ENCODE assay signal across 1 cellular context in the genomic region with DNA sequence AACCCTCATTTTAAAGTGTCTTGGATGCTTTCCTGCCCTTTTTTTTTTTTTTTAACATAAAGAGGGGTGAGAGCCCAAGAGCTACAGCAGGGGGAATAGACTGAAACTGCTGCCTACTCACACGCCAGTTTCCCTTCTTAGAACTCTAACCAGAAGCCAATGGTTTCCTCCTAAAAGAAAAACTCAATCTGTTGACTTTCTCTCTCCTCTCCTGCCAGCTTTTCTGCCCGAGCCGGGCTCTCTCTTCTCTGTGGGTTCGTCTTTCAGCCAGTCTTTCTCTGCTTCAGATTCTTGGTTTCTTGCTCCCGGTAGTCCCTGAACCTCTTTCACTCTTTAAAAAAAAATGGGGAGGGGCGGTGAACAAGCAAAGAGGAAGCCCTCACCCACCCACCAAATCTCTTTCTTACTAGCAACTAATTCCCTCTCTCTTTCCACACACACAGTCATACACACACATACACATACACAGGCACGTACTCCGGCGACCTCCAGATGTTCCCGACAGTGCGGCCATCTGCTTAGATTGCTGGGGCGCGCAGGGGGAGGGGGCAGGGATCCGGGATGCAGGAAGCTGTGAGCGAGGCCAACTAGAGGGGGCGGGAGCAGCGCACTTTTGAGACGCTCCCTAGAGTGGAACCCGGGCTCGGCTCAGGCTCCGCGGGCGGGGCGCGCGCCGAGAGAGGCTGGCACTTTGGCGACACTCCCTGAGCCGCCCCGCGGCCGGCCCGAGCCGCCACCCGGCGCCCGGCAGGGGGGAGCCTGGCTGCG.
TF ChIP-seq lines count a peak whose summit lies in the region.

No MANE protein-coding gene starts in this region.

TF ChIP-seq in WTC11, 78 proteins besides CTCF, POLR2A, EP300 and RAD21 (continued from another document and continues in another):
- TF ChIP-seq ZNF671 (CRISPR knock-in tag; IDR thresholded peaks at IDR 0.05) (no peak), ELF4 (CRISPR knock-in tag; IDR thresholded peaks at IDR 0.05; ENCODE audit: low read depth) (no peak), ZNF121 (CRISPR knock-in tag; IDR thresholded peaks at IDR 0.05) (no peak), HMGA2 (CRISPR knock-in tag; IDR thresholded peaks at IDR 0.05) (no peak), EMX1 (CRISPR knock-in tag; IDR thresholded peaks at IDR 0.05) (no peak), SMAD4 (CRISPR knock-in tag; IDR thresholded peaks at IDR 0.05) (no peak), ZNF423 (CRISPR knock-in tag; IDR thresholded peaks at IDR 0.05) (no peak), TCF7 (CRISPR knock-in tag; IDR thresholded peaks at IDR 0.05; ENCODE audit: low read depth) (no peak), IRF2 (CRISPR knock-in tag; IDR thresholded peaks at IDR 0.05; ENCODE audit: borderline replicate concordance, low read depth) (no peak), FOXJ3 (CRISPR knock-in tag; IDR thresholded peaks at IDR 0.05; ENCODE audit: borderline replicate concordance) (no peak), SP1 (CRISPR knock-in tag; conservative IDR thresholded peaks at IDR 0.05) (peak; percentile 74; the same call in 1 of the 2 replicates), MXD4 (CRISPR knock-in tag; IDR thresholded peaks at IDR 0.05; ENCODE audit: borderline replicate concordance) (no peak), RELA (CRISPR knock-in tag; IDR thresholded peaks at IDR 0.05; ENCODE audit: borderline replicate concordance) (no peak), ATF1 (CRISPR knock-in tag; IDR thresholded peaks at IDR 0.05) (no peak), ZNF138 (CRISPR knock-in tag; conservative IDR thresholded peaks at IDR 0.05) (no peak), GABPB1 (CRISPR knock-in tag; IDR thresholded peaks at IDR 0.05) (no peak)
- TF ChIP-seq, protein P1, sequence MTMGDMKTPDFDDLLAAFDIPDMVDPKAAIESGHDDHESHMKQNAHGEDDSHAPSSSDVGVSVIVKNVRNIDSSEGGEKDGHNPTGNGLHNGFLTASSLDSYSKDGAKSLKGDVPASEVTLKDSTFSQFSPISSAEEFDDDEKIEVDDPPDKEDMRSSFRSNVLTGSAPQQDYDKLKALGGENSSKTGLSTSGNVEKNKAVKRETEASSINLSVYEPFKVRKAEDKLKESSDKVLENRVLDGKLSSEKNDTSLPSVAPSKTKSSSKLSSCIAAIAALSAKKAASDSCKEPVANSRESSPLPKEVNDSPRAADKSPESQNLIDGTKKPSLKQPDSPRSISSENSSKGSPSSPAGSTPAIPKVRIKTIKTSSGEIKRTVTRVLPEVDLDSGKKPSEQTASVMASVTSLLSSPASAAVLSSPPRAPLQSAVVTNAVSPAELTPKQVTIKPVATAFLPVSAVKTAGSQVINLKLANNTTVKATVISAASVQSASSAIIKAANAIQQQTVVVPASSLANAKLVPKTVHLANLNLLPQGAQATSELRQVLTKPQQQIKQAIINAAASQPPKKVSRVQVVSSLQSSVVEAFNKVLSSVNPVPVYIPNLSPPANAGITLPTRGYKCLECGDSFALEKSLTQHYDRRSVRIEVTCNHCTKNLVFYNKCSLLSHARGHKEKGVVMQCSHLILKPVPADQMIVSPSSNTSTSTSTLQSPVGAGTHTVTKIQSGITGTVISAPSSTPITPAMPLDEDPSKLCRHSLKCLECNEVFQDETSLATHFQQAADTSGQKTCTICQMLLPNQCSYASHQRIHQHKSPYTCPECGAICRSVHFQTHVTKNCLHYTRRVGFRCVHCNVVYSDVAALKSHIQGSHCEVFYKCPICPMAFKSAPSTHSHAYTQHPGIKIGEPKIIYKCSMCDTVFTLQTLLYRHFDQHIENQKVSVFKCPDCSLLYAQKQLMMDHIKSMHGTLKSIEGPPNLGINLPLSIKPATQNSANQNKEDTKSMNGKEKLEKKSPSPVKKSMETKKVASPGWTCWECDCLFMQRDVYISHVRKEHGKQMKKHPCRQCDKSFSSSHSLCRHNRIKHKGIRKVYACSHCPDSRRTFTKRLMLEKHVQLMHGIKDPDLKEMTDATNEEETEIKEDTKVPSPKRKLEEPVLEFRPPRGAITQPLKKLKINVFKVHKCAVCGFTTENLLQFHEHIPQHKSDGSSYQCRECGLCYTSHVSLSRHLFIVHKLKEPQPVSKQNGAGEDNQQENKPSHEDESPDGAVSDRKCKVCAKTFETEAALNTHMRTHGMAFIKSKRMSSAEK (CRISPR knock-in tag; IDR thresholded peaks at IDR 0.05; ENCODE audit: borderline replicate concordance), result no peak
- TF ChIP-seq, protein P2, sequence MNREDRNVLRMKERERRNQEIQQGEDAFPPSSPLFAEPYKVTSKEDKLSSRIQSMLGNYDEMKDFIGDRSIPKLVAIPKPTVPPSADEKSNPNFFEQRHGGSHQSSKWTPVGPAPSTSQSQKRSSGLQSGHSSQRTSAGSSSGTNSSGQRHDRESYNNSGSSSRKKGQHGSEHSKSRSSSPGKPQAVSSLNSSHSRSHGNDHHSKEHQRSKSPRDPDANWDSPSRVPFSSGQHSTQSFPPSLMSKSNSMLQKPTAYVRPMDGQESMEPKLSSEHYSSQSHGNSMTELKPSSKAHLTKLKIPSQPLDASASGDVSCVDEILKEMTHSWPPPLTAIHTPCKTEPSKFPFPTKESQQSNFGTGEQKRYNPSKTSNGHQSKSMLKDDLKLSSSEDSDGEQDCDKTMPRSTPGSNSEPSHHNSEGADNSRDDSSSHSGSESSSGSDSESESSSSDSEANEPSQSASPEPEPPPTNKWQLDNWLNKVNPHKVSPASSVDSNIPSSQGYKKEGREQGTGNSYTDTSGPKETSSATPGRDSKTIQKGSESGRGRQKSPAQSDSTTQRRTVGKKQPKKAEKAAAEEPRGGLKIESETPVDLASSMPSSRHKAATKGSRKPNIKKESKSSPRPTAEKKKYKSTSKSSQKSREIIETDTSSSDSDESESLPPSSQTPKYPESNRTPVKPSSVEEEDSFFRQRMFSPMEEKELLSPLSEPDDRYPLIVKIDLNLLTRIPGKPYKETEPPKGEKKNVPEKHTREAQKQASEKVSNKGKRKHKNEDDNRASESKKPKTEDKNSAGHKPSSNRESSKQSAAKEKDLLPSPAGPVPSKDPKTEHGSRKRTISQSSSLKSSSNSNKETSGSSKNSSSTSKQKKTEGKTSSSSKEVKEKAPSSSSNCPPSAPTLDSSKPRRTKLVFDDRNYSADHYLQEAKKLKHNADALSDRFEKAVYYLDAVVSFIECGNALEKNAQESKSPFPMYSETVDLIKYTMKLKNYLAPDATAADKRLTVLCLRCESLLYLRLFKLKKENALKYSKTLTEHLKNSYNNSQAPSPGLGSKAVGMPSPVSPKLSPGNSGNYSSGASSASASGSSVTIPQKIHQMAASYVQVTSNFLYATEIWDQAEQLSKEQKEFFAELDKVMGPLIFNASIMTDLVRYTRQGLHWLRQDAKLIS (CRISPR knock-in tag; IDR thresholded peaks at IDR 0.05; ENCODE audit: borderline replicate concordance), result no peak
- TF ChIP-seq, protein P3, sequence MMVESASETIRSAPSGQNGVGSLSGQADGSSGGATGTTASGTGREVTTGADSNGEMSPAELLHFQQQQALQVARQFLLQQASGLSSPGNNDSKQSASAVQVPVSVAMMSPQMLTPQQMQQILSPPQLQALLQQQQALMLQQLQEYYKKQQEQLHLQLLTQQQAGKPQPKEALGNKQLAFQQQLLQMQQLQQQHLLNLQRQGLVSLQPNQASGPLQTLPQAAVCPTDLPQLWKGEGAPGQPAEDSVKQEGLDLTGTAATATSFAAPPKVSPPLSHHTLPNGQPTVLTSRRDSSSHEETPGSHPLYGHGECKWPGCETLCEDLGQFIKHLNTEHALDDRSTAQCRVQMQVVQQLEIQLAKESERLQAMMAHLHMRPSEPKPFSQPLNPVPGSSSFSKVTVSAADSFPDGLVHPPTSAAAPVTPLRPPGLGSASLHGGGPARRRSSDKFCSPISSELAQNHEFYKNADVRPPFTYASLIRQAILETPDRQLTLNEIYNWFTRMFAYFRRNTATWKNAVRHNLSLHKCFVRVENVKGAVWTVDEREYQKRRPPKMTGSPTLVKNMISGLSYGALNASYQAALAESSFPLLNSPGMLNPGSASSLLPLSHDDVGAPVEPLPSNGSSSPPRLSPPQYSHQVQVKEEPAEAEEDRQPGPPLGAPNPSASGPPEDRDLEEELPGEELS (CRISPR knock-in tag; IDR thresholded peaks at IDR 0.05), result peak; percentile 82
- TF ChIP-seq, protein P4, sequence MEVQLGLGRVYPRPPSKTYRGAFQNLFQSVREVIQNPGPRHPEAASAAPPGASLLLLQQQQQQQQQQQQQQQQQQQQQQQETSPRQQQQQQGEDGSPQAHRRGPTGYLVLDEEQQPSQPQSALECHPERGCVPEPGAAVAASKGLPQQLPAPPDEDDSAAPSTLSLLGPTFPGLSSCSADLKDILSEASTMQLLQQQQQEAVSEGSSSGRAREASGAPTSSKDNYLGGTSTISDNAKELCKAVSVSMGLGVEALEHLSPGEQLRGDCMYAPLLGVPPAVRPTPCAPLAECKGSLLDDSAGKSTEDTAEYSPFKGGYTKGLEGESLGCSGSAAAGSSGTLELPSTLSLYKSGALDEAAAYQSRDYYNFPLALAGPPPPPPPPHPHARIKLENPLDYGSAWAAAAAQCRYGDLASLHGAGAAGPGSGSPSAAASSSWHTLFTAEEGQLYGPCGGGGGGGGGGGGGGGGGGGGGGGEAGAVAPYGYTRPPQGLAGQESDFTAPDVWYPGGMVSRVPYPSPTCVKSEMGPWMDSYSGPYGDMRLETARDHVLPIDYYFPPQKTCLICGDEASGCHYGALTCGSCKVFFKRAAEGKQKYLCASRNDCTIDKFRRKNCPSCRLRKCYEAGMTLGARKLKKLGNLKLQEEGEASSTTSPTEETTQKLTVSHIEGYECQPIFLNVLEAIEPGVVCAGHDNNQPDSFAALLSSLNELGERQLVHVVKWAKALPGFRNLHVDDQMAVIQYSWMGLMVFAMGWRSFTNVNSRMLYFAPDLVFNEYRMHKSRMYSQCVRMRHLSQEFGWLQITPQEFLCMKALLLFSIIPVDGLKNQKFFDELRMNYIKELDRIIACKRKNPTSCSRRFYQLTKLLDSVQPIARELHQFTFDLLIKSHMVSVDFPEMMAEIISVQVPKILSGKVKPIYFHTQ (CRISPR knock-in tag; IDR thresholded peaks at IDR 0.05), result no peak
- TF ChIP-seq, protein P5, sequence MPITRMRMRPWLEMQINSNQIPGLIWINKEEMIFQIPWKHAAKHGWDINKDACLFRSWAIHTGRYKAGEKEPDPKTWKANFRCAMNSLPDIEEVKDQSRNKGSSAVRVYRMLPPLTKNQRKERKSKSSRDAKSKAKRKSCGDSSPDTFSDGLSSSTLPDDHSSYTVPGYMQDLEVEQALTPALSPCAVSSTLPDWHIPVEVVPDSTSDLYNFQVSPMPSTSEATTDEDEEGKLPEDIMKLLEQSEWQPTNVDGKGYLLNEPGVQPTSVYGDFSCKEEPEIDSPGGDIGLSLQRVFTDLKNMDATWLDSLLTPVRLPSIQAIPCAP (CRISPR knock-in tag; IDR thresholded peaks at IDR 0.05), result no peak
- TF ChIP-seq, protein P6, sequence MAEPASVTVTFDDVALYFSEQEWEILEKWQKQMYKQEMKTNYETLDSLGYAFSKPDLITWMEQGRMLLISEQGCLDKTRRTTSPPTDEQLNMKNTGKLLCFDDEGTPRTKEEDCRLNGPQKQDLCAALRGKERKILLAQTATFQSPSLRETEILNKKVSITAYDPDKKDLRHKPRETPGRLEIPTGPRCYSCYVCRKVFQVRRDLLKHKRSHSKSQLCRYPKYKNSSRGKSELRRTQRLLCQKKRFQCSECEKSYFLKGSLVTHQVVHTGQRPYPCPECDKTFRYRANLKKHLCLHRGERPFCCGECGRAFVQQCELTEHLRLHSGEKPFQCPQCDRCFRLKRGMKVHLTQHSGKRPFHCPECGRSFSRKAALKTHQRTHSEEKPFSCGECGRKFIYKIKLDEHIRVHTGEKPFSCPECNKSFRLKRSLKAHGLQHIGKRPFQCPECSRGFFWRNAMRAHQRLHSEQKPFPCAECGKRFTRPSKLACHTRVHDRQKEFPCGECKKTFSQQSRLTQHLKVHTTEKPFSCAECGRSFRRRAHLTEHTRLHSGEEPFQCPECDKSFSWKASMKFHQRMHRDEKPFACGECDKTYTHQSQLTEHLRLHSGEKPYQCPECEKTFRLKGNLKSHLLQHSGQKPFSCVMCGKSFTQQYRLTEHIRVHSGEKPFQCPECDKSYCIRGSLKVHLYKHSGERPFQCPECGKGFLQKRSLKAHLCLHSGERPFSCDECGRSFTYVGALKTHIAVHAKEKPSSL (CRISPR knock-in tag; conservative IDR thresholded peaks at IDR 0.05), result no peak
- TF ChIP-seq, protein P7, sequence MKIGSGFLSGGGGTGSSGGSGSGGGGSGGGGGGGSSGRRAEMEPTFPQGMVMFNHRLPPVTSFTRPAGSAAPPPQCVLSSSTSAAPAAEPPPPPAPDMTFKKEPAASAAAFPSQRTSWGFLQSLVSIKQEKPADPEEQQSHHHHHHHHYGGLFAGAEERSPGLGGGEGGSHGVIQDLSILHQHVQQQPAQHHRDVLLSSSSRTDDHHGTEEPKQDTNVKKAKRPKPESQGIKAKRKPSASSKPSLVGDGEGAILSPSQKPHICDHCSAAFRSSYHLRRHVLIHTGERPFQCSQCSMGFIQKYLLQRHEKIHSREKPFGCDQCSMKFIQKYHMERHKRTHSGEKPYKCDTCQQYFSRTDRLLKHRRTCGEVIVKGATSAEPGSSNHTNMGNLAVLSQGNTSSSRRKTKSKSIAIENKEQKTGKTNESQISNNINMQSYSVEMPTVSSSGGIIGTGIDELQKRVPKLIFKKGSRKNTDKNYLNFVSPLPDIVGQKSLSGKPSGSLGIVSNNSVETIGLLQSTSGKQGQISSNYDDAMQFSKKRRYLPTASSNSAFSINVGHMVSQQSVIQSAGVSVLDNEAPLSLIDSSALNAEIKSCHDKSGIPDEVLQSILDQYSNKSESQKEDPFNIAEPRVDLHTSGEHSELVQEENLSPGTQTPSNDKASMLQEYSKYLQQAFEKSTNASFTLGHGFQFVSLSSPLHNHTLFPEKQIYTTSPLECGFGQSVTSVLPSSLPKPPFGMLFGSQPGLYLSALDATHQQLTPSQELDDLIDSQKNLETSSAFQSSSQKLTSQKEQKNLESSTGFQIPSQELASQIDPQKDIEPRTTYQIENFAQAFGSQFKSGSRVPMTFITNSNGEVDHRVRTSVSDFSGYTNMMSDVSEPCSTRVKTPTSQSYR (CRISPR knock-in tag; IDR thresholded peaks at IDR 0.05), result peak; percentile 81; the same call in 1 of the 2 replicates
- TF ChIP-seq, protein P8, sequence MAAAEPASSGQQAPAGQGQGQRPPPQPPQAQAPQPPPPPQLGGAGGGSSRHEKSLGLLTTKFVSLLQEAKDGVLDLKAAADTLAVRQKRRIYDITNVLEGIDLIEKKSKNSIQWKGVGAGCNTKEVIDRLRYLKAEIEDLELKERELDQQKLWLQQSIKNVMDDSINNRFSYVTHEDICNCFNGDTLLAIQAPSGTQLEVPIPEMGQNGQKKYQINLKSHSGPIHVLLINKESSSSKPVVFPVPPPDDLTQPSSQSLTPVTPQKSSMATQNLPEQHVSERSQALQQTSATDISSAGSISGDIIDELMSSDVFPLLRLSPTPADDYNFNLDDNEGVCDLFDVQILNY (CRISPR knock-in tag; IDR thresholded peaks at IDR 0.05), result peak; percentile 83
- TF ChIP-seq, protein P9, sequence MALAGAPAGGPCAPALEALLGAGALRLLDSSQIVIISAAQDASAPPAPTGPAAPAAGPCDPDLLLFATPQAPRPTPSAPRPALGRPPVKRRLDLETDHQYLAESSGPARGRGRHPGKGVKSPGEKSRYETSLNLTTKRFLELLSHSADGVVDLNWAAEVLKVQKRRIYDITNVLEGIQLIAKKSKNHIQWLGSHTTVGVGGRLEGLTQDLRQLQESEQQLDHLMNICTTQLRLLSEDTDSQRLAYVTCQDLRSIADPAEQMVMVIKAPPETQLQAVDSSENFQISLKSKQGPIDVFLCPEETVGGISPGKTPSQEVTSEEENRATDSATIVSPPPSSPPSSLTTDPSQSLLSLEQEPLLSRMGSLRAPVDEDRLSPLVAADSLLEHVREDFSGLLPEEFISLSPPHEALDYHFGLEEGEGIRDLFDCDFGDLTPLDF (CRISPR knock-in tag; IDR thresholded peaks at IDR 0.05), result no peak
- TF ChIP-seq, protein P10, sequence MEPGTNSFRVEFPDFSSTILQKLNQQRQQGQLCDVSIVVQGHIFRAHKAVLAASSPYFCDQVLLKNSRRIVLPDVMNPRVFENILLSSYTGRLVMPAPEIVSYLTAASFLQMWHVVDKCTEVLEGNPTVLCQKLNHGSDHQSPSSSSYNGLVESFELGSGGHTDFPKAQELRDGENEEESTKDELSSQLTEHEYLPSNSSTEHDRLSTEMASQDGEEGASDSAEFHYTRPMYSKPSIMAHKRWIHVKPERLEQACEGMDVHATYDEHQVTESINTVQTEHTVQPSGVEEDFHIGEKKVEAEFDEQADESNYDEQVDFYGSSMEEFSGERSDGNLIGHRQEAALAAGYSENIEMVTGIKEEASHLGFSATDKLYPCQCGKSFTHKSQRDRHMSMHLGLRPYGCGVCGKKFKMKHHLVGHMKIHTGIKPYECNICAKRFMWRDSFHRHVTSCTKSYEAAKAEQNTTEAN (CRISPR knock-in tag; IDR thresholded peaks at IDR 0.05), result 0 out of 2 replicates have a peak, but pooled peaks have one; percentile 17
